25 cellular contexts compared by ENCODE assay signal in the genomic region with DNA sequence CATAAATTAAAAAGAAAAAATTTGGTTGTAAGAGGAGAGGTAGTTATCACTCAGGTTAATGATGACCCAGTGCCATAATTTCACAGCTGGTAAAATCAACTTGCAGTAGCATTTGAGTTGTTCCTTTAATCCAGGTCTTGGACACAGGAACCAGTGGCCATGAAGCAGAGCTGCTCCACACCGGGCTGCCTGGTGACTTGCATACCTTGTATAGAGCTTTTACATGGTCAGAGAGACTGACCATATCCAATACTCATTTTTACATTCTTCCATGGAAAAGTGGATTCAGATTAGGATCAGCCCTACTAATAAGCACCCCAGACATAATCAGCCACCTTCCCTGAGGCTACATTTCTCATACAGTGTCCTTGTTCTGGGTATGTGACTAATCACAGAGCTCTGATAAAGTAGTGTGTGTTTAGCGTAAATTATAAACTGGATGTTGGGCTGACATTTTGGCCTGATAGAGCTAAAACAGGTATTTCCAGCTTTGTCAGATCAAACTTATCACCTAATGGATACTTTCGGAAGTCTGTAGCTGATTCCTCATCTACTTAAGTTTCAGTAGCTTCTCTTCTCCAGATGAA.
DNase-seq lines count a peak whose midpoint lies in the region; ATAC-seq and TF ChIP-seq lines count a peak whose summit lies in the region.
"Had no signal": no experiment of that assay in that cellular context is flagged by ENCODE, and none has a peak within 500 bp of the region (broad histone marks: within the 10 kb centered on the region; RNA-seq: fewer than 3 reads in every experiment).

No MANE protein-coding gene starts in this region.

- no peak for TF ChIP-seq CTCF in VCaP (conservative IDR thresholded peaks at IDR 0.05)
- TF ChIP-seq CTCF in left lung (IDR thresholded peaks at IDR 0.05), result no peak
- TF ChIP-seq CTCF in type B pancreatic cell (conservative IDR thresholded peaks at IDR 0.05), result no peak
- no peak for TF ChIP-seq CTCF in spleen (IDR thresholded peaks at IDR 0.05 in 8 of 11, conservative IDR thresholded peaks at IDR 0.05 in 3 of 11)

- WGBS in spleen, 5 donors, result 93 to 100% (median 97%) methylated on average over 3 of the region's 3 CpGs

- H3K36me3 Mint-ChIP-seq in type B pancreatic cell, result no peaks in the 10 kb centered on the region
- H3K36me3 Mint-ChIP-seq: activated CD4-positive, alpha-beta memory T cell treated with anti-CD3 and anti-CD28 coated beads for 36 hours; activated naive CD4-positive, alpha-beta T cell treated with anti-CD3 and anti-CD28 coated beads, Interleukin-2, amount 50 U/mL, for 72 hours; natural killer cell; T-cell had no signal

- peak; percentile 13 for DNase-seq in NCI-H748 (lab: John Stamatoyannopoulos, UW; ENCODE audit: unreplicated experiment)
- DNase-seq in NCI-H748 treated with DMSO at 0.1 percent for 48 hours (lab: John Stamatoyannopoulos, UW), result no peak
- DNase-seq in left lung, result no peak
- DNase-seq in type B pancreatic cell (ENCODE audit: extremely low spot score, unreplicated experiment), result no peak
- no peak for DNase-seq in activated CD4-positive, alpha-beta T cell treated with anti-CD3 and anti-CD28 coated beads, Interleukin-2, amount 50 U/mL, for 1 hour
- DNase-seq in KBM-7, result no peak
- no peak for DNase-seq in spleen
- DNase-seq: activated CD4-positive, alpha-beta memory T cell treated with anti-CD3 and anti-CD28 coated beads for 36 hours; activated CD8-positive, alpha-beta memory T cell treated with anti-CD3 and anti-CD28 coated beads, Interleukin-2, amount 50 U/mL, for 48 hours; anterior cingulate cortex; caudate nucleus; CD4-positive, alpha-beta memory T cell; Kasumi-1; natural killer cell; NCI-H1092 treated with DMSO at 0.1 percent for 48 hours; NCI-H2081 treated with DMSO at 0.1 percent for 48 hours; NCI-H345; right lobe of liver; SIG-M5; stimulated activated CD8-positive, alpha-beta memory T cell treated with anti-CD3 and anti-CD28 coated beads, Interleukin-4, amount 100 ng/mL, for 48 hours; T-cell had no signal

- peak overlapping the region; percentile 61 for H3K27ac ChIP-seq in VCaP
- no peak overlapping the region for H3K27ac ChIP-seq in left lung
- H3K27ac ChIP-seq in spleen, result no peak overlapping the region
- H3K27ac ChIP-seq: 22Rv1, right lobe of liver had no signal

- TF ChIP-seq POLR2A in spleen (IDR thresholded peaks at IDR 0.05), result no peak

- H3K27ac Mint-ChIP-seq in type B pancreatic cell, result peak overlapping the region; percentile 37
- H3K27ac Mint-ChIP-seq: activated CD4-positive, alpha-beta memory T cell treated with anti-CD3 and anti-CD28 coated beads for 36 hours; activated naive CD4-positive, alpha-beta T cell treated with anti-CD3 and anti-CD28 coated beads, Interleukin-2, amount 50 U/mL, for 72 hours; activated T-helper 17 cell treated with anti-CD3 and anti-CD28 coated beads, Interleukin-2, amount 50 U/mL, for 72 hours; CD4-positive, alpha-beta memory T cell; natural killer cell; T-cell had no signal

- peaks cover 0 to 7% of the 10 kb centered on the region in 2 donors for H3K4me1 ChIP-seq in left lung
- no peaks in the 10 kb centered on the region for H3K4me1 ChIP-seq in spleen
- H3K4me1 ChIP-seq: right lobe of liver had no signal

- H3K4me3 Mint-ChIP-seq in type B pancreatic cell, result peak overlapping the region; percentile 53
- H3K4me3 Mint-ChIP-seq: activated CD4-positive, alpha-beta memory T cell treated with anti-CD3 and anti-CD28 coated beads for 36 hours; activated T-helper 17 cell treated with anti-CD3 and anti-CD28 coated beads, Interleukin-2, amount 50 U/mL, for 72 hours; CD4-positive, alpha-beta memory T cell; natural killer cell; T-cell had no signal

- H3K36me3 ChIP-seq in left lung (no peaks in the 10 kb centered on the region), spleen (no peaks in the 10 kb centered on the region)
- H3K36me3 ChIP-seq: right lobe of liver had no signal

- intact Hi-C loops in left lung (cut with DNase I) (no loop called here), spleen (cut with DNase I; ENCODE audit: low total_unique reads) (no loop called here)

- peaks cover 5% of the 10 kb centered on the region for H3K4me1 Mint-ChIP-seq in type B pancreatic cell (ENCODE audit: unreplicated experiment)
- H3K4me1 Mint-ChIP-seq: activated T-helper 17 cell treated with anti-CD3 and anti-CD28 coated beads, Interleukin-2, amount 50 U/mL, for 72 hours; CD4-positive, alpha-beta memory T cell; natural killer cell; T-cell had no signal

- H3K4me3 ChIP-seq in left lung (no peak overlapping the region), spleen (no peak overlapping the region)
- H3K4me3 ChIP-seq: right lobe of liver had no signal

- H3K9me3 ChIP-seq in left lung, result peaks cover 0 to under 1% of the 10 kb centered on the region in 2 donors
- H3K9me3 ChIP-seq in spleen, result peaks cover 0 to under 1% (median 0%) of the 10 kb centered on the region in 8 donors
- H3K9me3 ChIP-seq: right lobe of liver had no signal

- no peaks in the 10 kb centered on the region for H3K27me3 ChIP-seq in left lung
- no peaks in the 10 kb centered on the region for H3K27me3 ChIP-seq in spleen (replicated peaks in 1 of 7)
- H3K27me3 ChIP-seq: right lobe of liver had no signal

- peaks cover 9% of the 10 kb centered on the region for H3K9me3 Mint-ChIP-seq in type B pancreatic cell
- H3K9me3 Mint-ChIP-seq: activated CD4-positive, alpha-beta memory T cell treated with anti-CD3 and anti-CD28 coated beads for 36 hours; activated naive CD4-positive, alpha-beta T cell treated with anti-CD3 and anti-CD28 coated beads, Interleukin-2, amount 50 U/mL, for 72 hours; natural killer cell had no signal

- in situ Hi-C loops in KBM-7 (cut with MboI; ENCODE audit: low pct_unique_long_range_greater_than_20kb, low sequenced_read_pairs), result no loop called here

- peaks cover 3% of the 10 kb centered on the region for H3K27me3 Mint-ChIP-seq in type B pancreatic cell

- ATAC-seq in left lung, result peak; percentile 38
- ATAC-seq: activated naive CD4-positive, alpha-beta T cell treated with anti-CD3 and anti-CD28 coated beads, Interleukin-2, amount 50 U/mL, for 72 hours; activated T-helper 17 cell treated with anti-CD3 and anti-CD28 coated beads, Interleukin-2, amount 50 U/mL, for 72 hours; natural killer cell; right lobe of liver; T-cell had no signal
